ENCODE assay signal across 1 cellular context in genomic region chr12:75666126-75666979, GRCh38.
TF ChIP-seq lines count a peak whose summit lies in the region.

No MANE protein-coding gene starts in this region.

TF ChIP-seq in HepG2, 621 proteins besides CTCF, POLR2A, EP300 and RAD21 (continued from another document and continues in another):
- TF ChIP-seq ZNF318 (CRISPR knock-in tag; IDR thresholded peaks at IDR 0.05) (no peak), ZNF20 (CRISPR knock-in tag; IDR thresholded peaks at IDR 0.05) (no peak), SMARCC2 (IDR thresholded peaks at IDR 0.05) (peak; percentile 87), KDM2A (CRISPR knock-in tag; IDR thresholded peaks at IDR 0.05; ENCODE audit: borderline replicate concordance, low read depth) (no peak), ZNF704 (CRISPR knock-in tag; IDR thresholded peaks at IDR 0.05; ENCODE audit: borderline replicate concordance) (no peak), HNF1A (IDR thresholded peaks at IDR 0.05; ENCODE audit: low read depth) (peak; percentile 67), HNF1A (CRISPR knock-in tag; IDR thresholded peaks at IDR 0.05; ENCODE audit: borderline replicate concordance) (peak; percentile 84; the same call in 1 of the 2 replicates), HMGA1 (CRISPR knock-in tag; conservative IDR thresholded peaks at IDR 0.05) (no peak), PCBP2 (optimal IDR thresholded peaks at IDR 0.05; ENCODE audit: low read depth, low read length, poor library complexity, severe bottlenecking) (no peak), KDM6A (CRISPR knock-in tag; IDR thresholded peaks at IDR 0.05; ENCODE audit: low read depth) (peak; percentile 86), ETV6 (CRISPR knock-in tag; conservative IDR thresholded peaks at IDR 0.05) (no peak), ZNF788 (CRISPR knock-in tag; IDR thresholded peaks at IDR 0.05; ENCODE audit: borderline replicate concordance) (peak; percentile 19; the same call in 1 of the 2 replicates), ATF4 (CRISPR knock-in tag; IDR thresholded peaks at IDR 0.05) (no peak; a peak in 1 of 4 replicates), ZKSCAN8 (CRISPR knock-in tag; IDR thresholded peaks at IDR 0.05; ENCODE audit: borderline replicate concordance) (peak; percentile 48; the same call in 1 of the 2 replicates), ZNF296 (CRISPR knock-in tag; conservative IDR thresholded peaks at IDR 0.05) (no peak), LCORL (IDR thresholded peaks at IDR 0.05) (peak; percentile 79; the same call in 1 of the 2 replicates), LCORL (CRISPR knock-in tag; IDR thresholded peaks at IDR 0.05) (peak; percentile 32; the same call in 1 of the 2 replicates), ATF3 (CRISPR knock-in tag; IDR thresholded peaks at IDR 0.05) (no peak), KLF9 (CRISPR knock-in tag; IDR thresholded peaks at IDR 0.05; ENCODE audit: low read depth) (no peak), AHR (CRISPR knock-in tag; IDR thresholded peaks at IDR 0.05) (no peak), ZNF225 (CRISPR knock-in tag; IDR thresholded peaks at IDR 0.05) (no peak), MTF1 (CRISPR knock-in tag; IDR thresholded peaks at IDR 0.05) (no peak), TRIM22 (IDR thresholded peaks at IDR 0.05) (no peak), MXI1 (IDR thresholded peaks at IDR 0.05; ENCODE audit: borderline replicate concordance, low read depth, low read length) (no peak), MIER3 (CRISPR knock-in tag; IDR thresholded peaks at IDR 0.05; ENCODE audit: borderline replicate concordance) (no peak), ZNF256 (CRISPR knock-in tag; conservative IDR thresholded peaks at IDR 0.05) (no peak), SNAPC4 (CRISPR knock-in tag; IDR thresholded peaks at IDR 0.05) (no peak), MEF2D (CRISPR knock-in tag; IDR thresholded peaks at IDR 0.05) (peak; percentile 57), THAP11 (CRISPR knock-in tag; IDR thresholded peaks at IDR 0.05) (peak; percentile 65; the same call in 1 of the 2 replicates), MLX (CRISPR knock-in tag; IDR thresholded peaks at IDR 0.05) (peak; percentile 86), KLF13 (CRISPR knock-in tag; IDR thresholded peaks at IDR 0.05) (no peak), JDP2 (CRISPR knock-in tag; IDR thresholded peaks at IDR 0.05; ENCODE audit: borderline replicate concordance) (no peak), JARID2 (CRISPR knock-in tag; IDR thresholded peaks at IDR 0.05; ENCODE audit: insufficient replicate concordance) (no peak), MTF2 (CRISPR knock-in tag; IDR thresholded peaks at IDR 0.05; ENCODE audit: borderline replicate concordance) (no peak)
